In genomic region chr16:10386517-10387377, GRCh38 we compare ENCODE assay signal across 8 cellular contexts. TPM values are rescaled to one million over a fixed set of nuclear protein-coding genes. Genes with fewer than 3 reads are reported as not detected.
A peak's percentile ranks its signal among the peaks of the same experiment; 100 is the strongest.
DNase-seq lines count a peak whose midpoint lies in the region; ATAC-seq and TF ChIP-seq lines count a peak whose summit lies in the region.

No MANE protein-coding gene starts in this region.

- CTCF ChIA-PET in activated CD4-positive, alpha-beta memory T cell treated with anti-CD3 and anti-CD28 coated beads for 36 hours (lab: Charles Lee) = interaction anchor here (1.5 kb wide), 1 partner anchor 123 kb away, joined by 4 read pairs; no protein-coding TSS in a partner anchor

- H3K27me3 Mint-ChIP-seq in HFFc6 (ENCODE audit: insufficient read depth) = peaks cover 2% of the 10 kb centered on the region
- H3K27me3 Mint-ChIP-seq in activated CD4-positive, alpha-beta memory T cell treated with anti-CD3 and anti-CD28 coated beads for 36 hours = no peaks in the 10 kb centered on the region

- H3K4me1 Mint-ChIP-seq in HFFc6 (ENCODE audit: low read depth) = no peaks in the 10 kb centered on the region
- peaks cover 41% of the 10 kb centered on the region for H3K4me1 Mint-ChIP-seq in activated CD4-positive, alpha-beta memory T cell treated with anti-CD3 and anti-CD28 coated beads for 36 hours (ENCODE audit: low read depth)
- peaks cover 46% of the 10 kb centered on the region for H3K4me1 Mint-ChIP-seq in stimulated activated effector memory CD8-positive, alpha-beta T cell treated with anti-CD3 and anti-CD28 coated beads, Interleukin-12 subunit alpha, Interleukin-12 subunit beta, amount 100 ng/mL, for 72 hours

- H3K4me3 Mint-ChIP-seq in HFFc6 = peak overlapping the region; percentile 85
- peak overlapping the region; percentile 97 for H3K4me3 Mint-ChIP-seq in activated CD4-positive, alpha-beta memory T cell treated with anti-CD3 and anti-CD28 coated beads for 36 hours
- peak overlapping the region; percentile 96 for H3K4me3 Mint-ChIP-seq in stimulated activated effector memory CD8-positive, alpha-beta T cell treated with anti-CD3 and anti-CD28 coated beads, Interleukin-12 subunit alpha, Interleukin-12 subunit beta, amount 100 ng/mL, for 72 hours

- intact Hi-C loops in activated CD4-positive, alpha-beta memory T cell treated with anti-CD3 and anti-CD28 coated beads for 36 hours (cut with micrococcal nuclease) = loop anchor here (2.0 to 10.0 kb wide), 3 partner anchors 58 to 358 kb away; partner anchors contain the start of gene NUBP1

- peaks cover 19% of the 10 kb centered on the region for H3K9me3 Mint-ChIP-seq in HFFc6
- peaks cover 2% of the 10 kb centered on the region for H3K9me3 Mint-ChIP-seq in activated CD4-positive, alpha-beta memory T cell treated with anti-CD3 and anti-CD28 coated beads for 36 hours
- H3K9me3 Mint-ChIP-seq in stimulated activated effector memory CD8-positive, alpha-beta T cell treated with anti-CD3 and anti-CD28 coated beads, Interleukin-12 subunit alpha, Interleukin-12 subunit beta, amount 100 ng/mL, for 72 hours = no peaks in the 10 kb centered on the region

- no peak for TF ChIP-seq CTCF in HFFc6 (IDR thresholded peaks at IDR 0.05)

- DNase-seq in HFFc6 (no peak), C1 segment of cervical spinal cord (lab: John Stamatoyannopoulos, UW) (no peak), NCI-H82 treated with DMSO at 0.1 percent for 48 hours (lab: John Stamatoyannopoulos, UW; ENCODE audit: unreplicated experiment) (no peak)
- no peak for DNase-seq in activated CD4-positive, alpha-beta memory T cell treated with anti-CD3 and anti-CD28 coated beads for 36 hours
- no peak for DNase-seq in stimulated activated effector memory CD8-positive, alpha-beta T cell treated with anti-CD3 and anti-CD28 coated beads, Interleukin-12 subunit alpha, Interleukin-12 subunit beta, amount 100 ng/mL, for 72 hours (ENCODE audit: low spot score in 2 of 2)

- peak overlapping the region; percentile 85 for H3K4me3 ChIP-seq in iPS-11a (ENCODE audit: low read depth, low read length)

- ATAC-seq in stimulated activated effector memory CD8-positive, alpha-beta T cell treated with anti-CD3 and anti-CD28 coated beads, Interleukin-12 subunit alpha, Interleukin-12 subunit beta, amount 100 ng/mL, for 72 hours = no peak
- ATAC-seq in GM21576 (IDR thresholded peaks at IDR 0.05; ENCODE audit: unreplicated experiment) (no peak), GM19035 (IDR thresholded peaks at IDR 0.05; ENCODE audit: unreplicated experiment) (no peak)

- POLR2A ChIA-PET in activated CD4-positive, alpha-beta memory T cell treated with anti-CD3 and anti-CD28 coated beads for 36 hours (lab: Charles Lee) = no interaction called here

- H3K36me3 Mint-ChIP-seq in HFFc6 (ENCODE audit: low read depth) = no peaks in the 10 kb centered on the region
- peaks cover 18% of the 10 kb centered on the region for H3K36me3 Mint-ChIP-seq in activated CD4-positive, alpha-beta memory T cell treated with anti-CD3 and anti-CD28 coated beads for 36 hours
- H3K36me3 Mint-ChIP-seq in stimulated activated effector memory CD8-positive, alpha-beta T cell treated with anti-CD3 and anti-CD28 coated beads, Interleukin-12 subunit alpha, Interleukin-12 subunit beta, amount 100 ng/mL, for 72 hours = peaks cover 42% of the 10 kb centered on the region

- peak overlapping the region; percentile 75; the same call in 1 of the 2 replicates for H3K27ac Mint-ChIP-seq in HFFc6
- H3K27ac Mint-ChIP-seq in activated CD4-positive, alpha-beta memory T cell treated with anti-CD3 and anti-CD28 coated beads for 36 hours = peak overlapping the region; percentile 93
- H3K27ac Mint-ChIP-seq in stimulated activated effector memory CD8-positive, alpha-beta T cell treated with anti-CD3 and anti-CD28 coated beads, Interleukin-12 subunit alpha, Interleukin-12 subunit beta, amount 100 ng/mL, for 72 hours = peak overlapping the region; percentile 98

RNA-seq across cellular contexts. Expression of gene ATF7IP2, which starts 0.9 kb away (rescaled TPM):
- total RNA-seq in HFFc6 (2021; fragmentation: NEBNext Ultra II Directional; extraction: Animal tissue kit (Norgen Biotek cat#: 25700)) = 1 to 10 TPM in 1 of 6 experiments, under 1 TPM in 3, not detected in 2; 0.22 to 1.2 (median 0.62) TPM
- total RNA-seq in activated CD4-positive, alpha-beta memory T cell treated with anti-CD3 and anti-CD28 coated beads for 36 hours = 10 to 100 TPM; 14.7 to 15.1 TPM

Comparison
In these comparisons a context has a peak if more than half of its experiments do, and no peak if none do; other contexts are left out.
1. RNA of gene ATF7IP2, which starts 0.9 kb away (total RNA-seq): 14.7 to 15.1 TPM in activated CD4-positive, alpha-beta memory T cell treated with anti-CD3 and anti-CD28 coated beads for 36 hours; 0.22 to 1.2 TPM in HFFc6; every median in the first group is over 4 times any median in the second.
2. Peak in every context shown above with its lines, with median percentiles within 50 percentile points of each other: H3K27ac Mint-ChIP-seq and H3K4me3 Mint-ChIP-seq.